In the genomic region with DNA sequence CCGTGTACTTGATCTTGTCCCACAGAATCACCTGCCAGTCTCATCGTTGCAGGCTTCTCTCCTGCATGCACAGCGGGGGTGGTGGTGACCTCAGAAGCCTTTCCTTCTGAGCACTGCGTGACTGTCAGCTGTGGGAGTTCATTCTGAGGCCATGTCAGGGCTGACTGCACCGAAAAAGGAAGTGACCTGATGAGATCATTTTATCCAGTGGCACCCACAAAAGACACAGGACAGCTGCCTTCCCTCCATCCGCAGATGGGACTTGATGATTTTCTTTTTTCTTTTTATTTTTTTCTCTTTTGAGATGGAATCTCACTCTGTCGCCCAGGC, we compare ENCODE assay signal across 9 cellular contexts.
A peak's percentile ranks its signal among the peaks of the same experiment; 100 is the strongest.
DNase-seq lines count a peak whose midpoint lies in the region; ATAC-seq and TF ChIP-seq lines count a peak whose summit lies in the region.
"Had no signal": no experiment of that assay in that cellular context is flagged by ENCODE, and none has a peak within 500 bp of the region (broad histone marks: within the 10 kb centered on the region; RNA-seq: fewer than 3 reads in every experiment).

No MANE protein-coding gene starts in this region.

- ATAC-seq in GM21360 (IDR thresholded peaks at IDR 0.05; ENCODE audit: unreplicated experiment) (peak; percentile 94), HG03520 (IDR thresholded peaks at IDR 0.05; ENCODE audit: unreplicated experiment) (peak; percentile 98)

- DNase-seq in GM10266 (ENCODE audit: extremely low spot score) = peak; percentile 89
- peak; percentile 60 for DNase-seq in astrocyte of the spinal cord (ENCODE audit: low read depth, low spot score)
- DNase-seq in NCI-H2227 (lab: John Stamatoyannopoulos, UW; ENCODE audit: unreplicated experiment) = no peak
- no peak for DNase-seq in coronary artery (ENCODE audit: low spot score)
- DNase-seq in stimulated activated naive CD4-positive, alpha-beta T cell treated with Interleukin-2 at 50 U/mL for 16 hours (lab: John Stamatoyannopoulos, UW) = no peak

- H3K27ac ChIP-seq in muscle layer of duodenum (ENCODE audit: low read length) (peak overlapping the region; percentile 19), coronary artery (peak overlapping the region in 1 of 2 donors; percentile 10)
- H3K27ac ChIP-seq: cardiac muscle cell had no signal

- H3K4me3 ChIP-seq in astrocyte of the spinal cord (ENCODE audit: low read depth, low read length) (no peak overlapping the region), muscle layer of duodenum (ENCODE audit: low read depth in 1 of 2, low read length in 2 of 2) (no peak overlapping the region), coronary artery (no peak overlapping the region)
- H3K4me3 ChIP-seq: cardiac muscle cell had no signal

- no peaks in the 10 kb centered on the region for H3K27me3 ChIP-seq in muscle layer of duodenum (ENCODE audit: low read depth, low read length)
- H3K27me3 ChIP-seq: cardiac muscle cell had no signal

- peaks cover 0 to 8% of the 10 kb centered on the region in 2 donors for H3K4me1 ChIP-seq in muscle layer of duodenum (ENCODE audit: control insufficient read depth in 1 of 2, insufficient read depth in 2 of 2, low read length in 2 of 2)

- TF ChIP-seq CTCF in GM10266 (IDR thresholded peaks at IDR 0.05; ENCODE audit: control insufficient read depth, insufficient read depth, low read depth, missing control alignments) = no peak
- no peak for TF ChIP-seq CTCF in astrocyte of the spinal cord (IDR thresholded peaks at IDR 0.05; ENCODE audit: low read depth, low read length)
- no peak for TF ChIP-seq CTCF in coronary artery (IDR thresholded peaks at IDR 0.05)

- in situ Hi-C loops in astrocyte of the spinal cord (cut with HindIII; ENCODE audit: low sequenced_read_pairs) = no loop called here

- peaks cover 53 to 83% of the 10 kb centered on the region in 2 donors for H3K36me3 ChIP-seq in muscle layer of duodenum (ENCODE audit: control insufficient read depth in 1 of 2, insufficient read depth in 2 of 2, low read length in 2 of 2)

- H3K9me3 ChIP-seq in muscle layer of duodenum (ENCODE audit: control insufficient read depth in 1 of 2, low read length in 2 of 2) = no peaks in the 10 kb centered on the region

Comparison
In these comparisons a context has a peak if more than half of its experiments do, and no peak if none do; other contexts are left out.
1. DNase-seq: peak in GM10266 (single experiment) and astrocyte of the spinal cord (single experiment); none in NCI-H2227 (single experiment), coronary artery (single experiment) and stimulated activated naive CD4-positive, alpha-beta T cell treated with Interleukin-2 at 50 U/mL for 16 hours (single experiment).